In genomic region chr4:52983563-52984303, GRCh38 we compare ENCODE assay signal across 8 cellular contexts.
DNase-seq lines count a peak whose midpoint lies in the region; ATAC-seq and TF ChIP-seq lines count a peak whose summit lies in the region.

No MANE protein-coding gene starts in this region.

- H3K36me3 Mint-ChIP-seq in Calu3 (ENCODE audit: insufficient read depth, unreplicated experiment) (no peaks in the 10 kb centered on the region), naive B cell (no peaks in the 10 kb centered on the region)

- H3K27ac Mint-ChIP-seq in Calu3 (ENCODE audit: unreplicated experiment) (no peak overlapping the region), naive B cell (peak overlapping the region in 1 of 6 donors; percentile 70)

- WGBS in esophagus muscularis mucosa, result 3% methylated on average over 1 of the region's 1 CpG

- BruUV-seq in Calu3 (replicated peaks; lab: Mats Ljungman, UMichigan), result no TSS peak

- ATAC-seq in GM21360 (IDR thresholded peaks at IDR 0.05; ENCODE audit: unreplicated experiment) (peak; percentile 67), naive B cell (ENCODE audit: low read depth in 2 of 2) (peak in 1 of 2 donors; percentile 36), HG03097 (IDR thresholded peaks at IDR 0.05; ENCODE audit: low FRiP score, unreplicated experiment) (no peak)

- H3K27me3 Mint-ChIP-seq in Calu3 (ENCODE audit: unreplicated experiment) (no peaks in the 10 kb centered on the region), naive B cell (no peaks in the 10 kb centered on the region)

- TF ChIP-seq EP300 in esophagus muscularis mucosa (IDR thresholded peaks at IDR 0.05), result no peak

- H3K4me1 ChIP-seq in SJCRH30 (peaks cover 22% of the 10 kb centered on the region), esophagus muscularis mucosa (peaks cover 0 to 23% (median 19%) of the 10 kb centered on the region in 4 donors)

- no peaks in the 10 kb centered on the region for H3K9me3 Mint-ChIP-seq in Calu3 (ENCODE audit: low read depth, unreplicated experiment)
- no peaks in the 10 kb centered on the region for H3K9me3 Mint-ChIP-seq in naive B cell

- H3K4me3 ChIP-seq in SJCRH30 (no peak overlapping the region), esophagus muscularis mucosa (no peak overlapping the region)

- H3K4me3 Mint-ChIP-seq in Calu3 (ENCODE audit: low read depth, unreplicated experiment) (no peak overlapping the region), naive B cell (no peak overlapping the region)

- H3K27ac ChIP-seq in SJCRH30, result no peak overlapping the region
- H3K27ac ChIP-seq in esophagus muscularis mucosa (replicated peaks in 1 of 4), result peak overlapping the region in 1 of 4 donors; percentile 11

- no peaks in the 10 kb centered on the region for H3K27me3 ChIP-seq in SJCRH30
- no peaks in the 10 kb centered on the region for H3K27me3 ChIP-seq in esophagus muscularis mucosa

- H3K4me1 Mint-ChIP-seq in Calu3 (ENCODE audit: low read depth, unreplicated experiment) (no peaks in the 10 kb centered on the region), naive B cell (no peaks in the 10 kb centered on the region)

- H3K36me3 ChIP-seq in SJCRH30, result no peaks in the 10 kb centered on the region
- H3K36me3 ChIP-seq in esophagus muscularis mucosa, result no peaks in the 10 kb centered on the region

- TF ChIP-seq CTCF in Calu3 (IDR thresholded peaks at IDR 0.05; ENCODE audit: unreplicated experiment), result peak; percentile 48
- peak; percentile 59 to 74 (median 64) for TF ChIP-seq CTCF in esophagus muscularis mucosa (IDR thresholded peaks at IDR 0.05)

- intact Hi-C loops in Calu3 (cut with micrococcal nuclease; ENCODE audit: unreplicated experiment) (loop anchor here (2.0 to 5.0 kb wide), 8 partner anchors 71 to 1249 kb away; no protein-coding TSS in a partner anchor), esophagus muscularis mucosa (cut with DNase I) (loop anchor here (2.0 to 10.0 kb wide), 5 partner anchors 269 to 879 kb away; no protein-coding TSS in a partner anchor)

- H3K9me3 ChIP-seq in SJCRH30 (replicated peaks) (no peaks in the 10 kb centered on the region), esophagus muscularis mucosa (no peaks in the 10 kb centered on the region)

- peak; percentile 20 for DNase-seq in Calu3
- peak; percentile 50 for DNase-seq in MV-4-11 (lab: John Stamatoyannopoulos, UW)
- DNase-seq in SJCRH30, result peak; percentile 45 to 91
- no peak for DNase-seq in esophagus muscularis mucosa (ENCODE audit: extremely low spot score)
- peak; percentile 30 for DNase-seq in naive B cell
- DNase-seq in activated naive CD4-positive, alpha-beta T cell treated with anti-CD3 and anti-CD28 coated beads, Interleukin-2, amount 50 U/mL, for 16 hours, result no peak

- CTCF ChIA-PET in Calu3 (lab: Charles Lee), result interaction anchor here (1.3 to 1.9 kb wide), 3 partner anchors 261 to 608 kb away, joined by 6 to 13 read pairs (median 6); no protein-coding TSS in a partner anchor

- TF ChIP-seq POLR2A in esophagus muscularis mucosa (IDR thresholded peaks at IDR 0.05; ENCODE audit: low read depth), result no peak

Comparison
In these comparisons a context has a peak if more than half of its experiments do, and no peak if none do; other contexts are left out.
1. DNase-seq: peak in Calu3 (single experiment), MV-4-11 (single experiment), SJCRH30 (2 of 2) and naive B cell (single experiment); none in esophagus muscularis mucosa (single experiment) and activated naive CD4-positive, alpha-beta T cell treated with anti-CD3 and anti-CD28 coated beads, Interleukin-2, amount 50 U/mL, for 16 hours (single experiment).